Comparison of ENCODE assay signal across 1 cellular context in the genomic region with DNA sequence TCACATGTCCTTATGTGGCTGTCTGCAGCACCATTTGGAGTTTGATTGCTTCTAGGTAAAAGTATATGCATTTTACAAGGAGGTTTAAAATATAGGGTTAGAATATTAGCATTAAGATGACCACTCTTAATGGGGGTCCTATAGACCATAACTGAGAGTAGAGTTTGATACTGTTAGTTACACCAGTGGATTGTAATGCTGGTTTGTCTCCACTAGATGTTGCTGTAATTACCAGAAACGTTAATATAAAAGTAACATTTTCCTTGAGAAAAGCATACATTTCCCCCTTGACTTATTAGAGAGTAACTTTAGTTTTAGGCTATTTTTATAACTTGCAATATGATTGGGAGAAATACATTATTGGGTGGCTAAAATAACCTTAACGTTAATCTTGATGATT.
TF ChIP-seq lines count a peak whose summit lies in the region.

No MANE protein-coding gene starts in this region.

TF ChIP-seq in HepG2, 621 proteins besides CTCF, POLR2A, EP300 and RAD21 (continued from another document):
- TF ChIP-seq CSRNP2 (CRISPR knock-in tag; conservative IDR thresholded peaks at IDR 0.05; ENCODE audit: low read depth) (no peak), NFKB2 (CRISPR knock-in tag; IDR thresholded peaks at IDR 0.05; ENCODE audit: borderline replicate concordance) (no peak), ZNF572 (CRISPR knock-in tag; IDR thresholded peaks at IDR 0.05) (no peak), GLMP (CRISPR knock-in tag; IDR thresholded peaks at IDR 0.05; ENCODE audit: borderline replicate concordance) (no peak), ZNF609 (CRISPR knock-in tag; IDR thresholded peaks at IDR 0.05; ENCODE audit: borderline replicate concordance) (no peak), BCLAF1 (IDR thresholded peaks at IDR 0.05) (no peak), ZNF468 (CRISPR knock-in tag; IDR thresholded peaks at IDR 0.05) (no peak), PHB2 (IDR thresholded peaks at IDR 0.05; ENCODE audit: partially characterized antibody) (no peak), BORCS8-MEF2B (CRISPR knock-in tag; IDR thresholded peaks at IDR 0.05) (no peak), ARNTL (CRISPR knock-in tag; IDR thresholded peaks at IDR 0.05) (no peak)
